ENCODE assay signal across 8 cellular contexts in the genomic region with DNA sequence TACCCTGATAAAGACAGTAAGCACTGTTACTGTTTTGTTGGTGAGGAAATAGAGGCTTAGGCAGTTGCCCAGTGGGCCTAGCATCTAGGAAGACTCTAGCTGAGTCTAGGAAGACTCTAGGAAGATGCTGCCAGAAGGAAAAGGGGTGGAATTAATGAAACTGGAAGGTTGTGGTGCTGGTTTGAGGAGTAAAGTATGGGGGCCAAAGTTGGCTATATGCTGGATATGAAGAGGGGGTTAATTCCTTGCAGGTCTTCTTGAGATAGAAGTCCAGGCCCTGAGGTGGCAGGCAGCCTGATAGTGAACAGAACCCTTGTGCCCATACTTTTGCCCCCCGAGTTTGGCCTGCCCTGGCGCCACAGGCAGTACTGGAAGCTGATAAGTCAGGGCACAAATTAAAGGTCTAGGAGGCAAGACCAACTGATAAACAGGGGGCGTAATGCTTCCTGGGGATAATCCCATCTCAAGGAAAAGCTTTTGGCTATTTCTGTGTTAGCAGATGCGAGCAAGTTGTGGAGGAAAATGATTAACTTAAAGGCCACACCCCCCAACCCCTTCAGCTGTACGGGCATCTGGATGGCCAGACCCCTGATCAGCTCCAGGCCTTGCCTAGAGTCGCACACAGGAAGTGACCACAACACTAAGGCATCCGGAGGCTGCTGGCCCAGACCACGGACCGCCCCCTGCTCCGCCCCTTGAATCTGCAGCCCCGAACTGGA. TPM values are rescaled to one million over a fixed set of nuclear protein-coding genes. Genes with fewer than 3 reads are reported as not detected.
DNase-seq lines count a peak whose midpoint lies in the region; ATAC-seq and TF ChIP-seq lines count a peak whose summit lies in the region.

No MANE protein-coding gene starts in this region.

- H3K4me3 Mint-ChIP-seq in HFFc6 (no peak overlapping the region), endothelial cell (ENCODE audit: unreplicated experiment) (peak overlapping the region; percentile 85), memory B cell (peak overlapping the region; percentile 15)

- no peak overlapping the region for H3K4me3 ChIP-seq in WERI-Rb-1 (ENCODE audit: low read depth, low read length)

- H3K27ac Mint-ChIP-seq in HFFc6 (no peak overlapping the region; the same call in 1 of the 2 replicates), endothelial cell (ENCODE audit: unreplicated experiment) (peak overlapping the region; percentile 99), memory B cell (peak overlapping the region; percentile 81)

- DNase-seq in activated naive CD4-positive, alpha-beta T cell treated with Interleukin-2 at 50 U/mL for 16 hours, result peak; percentile 50
- DNase-seq in activated naive CD4-positive, alpha-beta T cell treated with anti-CD3 and anti-CD28 coated beads, Interleukin-2, amount 50 U/mL, for 16 hours, result no peak
- DNase-seq in HFFc6 (peak; percentile 87), MV-4-11 (lab: John Stamatoyannopoulos, UW) (peak; percentile 75), WERI-Rb-1 (peak; percentile 92), endothelial cell (ENCODE audit: low spot score) (peak; percentile 87), memory B cell (ENCODE audit: low spot score in 2 of 2) (peak in 1 of 2 donors; percentile 18)
- DNase-seq in stimulated activated naive CD4-positive, alpha-beta T cell treated with Interleukin-2 at 50 U/mL for 16 hours (lab: John Stamatoyannopoulos, UW), result peak; percentile 11

- no peaks in the 10 kb centered on the region for H3K9me3 ChIP-seq in WERI-Rb-1 (ENCODE audit: severe bottlenecking)

- H3K27me3 Mint-ChIP-seq in HFFc6 (ENCODE audit: insufficient read depth) (peaks cover 2% of the 10 kb centered on the region), endothelial cell (ENCODE audit: unreplicated experiment) (peaks cover 13% of the 10 kb centered on the region), memory B cell (no peaks in the 10 kb centered on the region)

- peaks cover 48% of the 10 kb centered on the region for H3K36me3 ChIP-seq in WERI-Rb-1

- TF ChIP-seq CTCF in HFFc6 (IDR thresholded peaks at IDR 0.05), result no peak
- TF ChIP-seq CTCF in WERI-Rb-1 (IDR thresholded peaks at IDR 0.05; ENCODE audit: low read depth, low read length), result no peak
- TF ChIP-seq CTCF in endothelial cell (IDR thresholded peaks at IDR 0.05; ENCODE audit: unreplicated experiment), result no peak

- no peaks in the 10 kb centered on the region for H3K27me3 ChIP-seq in WERI-Rb-1 (ENCODE audit: insufficient read depth, low read depth, severe bottlenecking)

- H3K27ac ChIP-seq in WERI-Rb-1, result peak overlapping the region; percentile 65

- H3K36me3 Mint-ChIP-seq in HFFc6 (ENCODE audit: low read depth), result peaks cover 48% of the 10 kb centered on the region
- H3K36me3 Mint-ChIP-seq in endothelial cell (ENCODE audit: low read depth, unreplicated experiment), result peaks cover 51% of the 10 kb centered on the region
- peaks cover 20% of the 10 kb centered on the region for H3K36me3 Mint-ChIP-seq in memory B cell

- H3K4me1 Mint-ChIP-seq in HFFc6 (ENCODE audit: low read depth) (peaks cover 45% of the 10 kb centered on the region), endothelial cell (ENCODE audit: unreplicated experiment) (peaks cover 50% of the 10 kb centered on the region), memory B cell (peaks cover 28% of the 10 kb centered on the region)

- ATAC-seq in memory B cell (ENCODE audit: low read depth), result no peak

- no peaks in the 10 kb centered on the region for H3K9me3 Mint-ChIP-seq in HFFc6
- no peaks in the 10 kb centered on the region for H3K9me3 Mint-ChIP-seq in endothelial cell (ENCODE audit: unreplicated experiment)
- no peaks in the 10 kb centered on the region for H3K9me3 Mint-ChIP-seq in memory B cell

RNA-seq across cellular contexts. Expression of a gene that starts 3.1 kb away (rescaled TPM):
- total RNA-seq in HFFc6 (2021; fragmentation: NEBNext Ultra II Directional; extraction: Animal tissue kit (Norgen Biotek cat#: 25700)), result 100 to 1,000 TPM; 195 to 245 (median 223) TPM
- 183 TPM for total RNA-seq in endothelial cell (ENCODE audit: unreplicated experiment)

RNA-seq across cellular contexts. Expression of a gene that starts 3.2 kb away (rescaled TPM):
- 10 to 100 TPM; 18.5 to 26.7 (median 20.2) TPM for total RNA-seq in HFFc6 (2021; fragmentation: NEBNext Ultra II Directional; extraction: Animal tissue kit (Norgen Biotek cat#: 25700))
- 14.6 TPM for total RNA-seq in endothelial cell (ENCODE audit: unreplicated experiment)

RNA-seq across cellular contexts. Expression of a gene that starts 5.4 kb away (rescaled TPM):
- 100 to 1,000 TPM; 148 to 205 (median 192) TPM for total RNA-seq in HFFc6 (2021; fragmentation: NEBNext Ultra II Directional; extraction: Animal tissue kit (Norgen Biotek cat#: 25700))
- total RNA-seq in endothelial cell (ENCODE audit: unreplicated experiment), result 62.2 TPM

RNA-seq across cellular contexts. Expression of a gene that starts 12.6 kb away (rescaled TPM):
- 10 to 100 TPM; 50.1 to 61.7 (median 54.1) TPM for total RNA-seq in HFFc6 (2021; fragmentation: NEBNext Ultra II Directional; extraction: Animal tissue kit (Norgen Biotek cat#: 25700))
- 52.9 TPM for total RNA-seq in endothelial cell (ENCODE audit: unreplicated experiment)

RNA-seq across cellular contexts. Expression of a gene that starts 49.0 kb away (rescaled TPM):
- 1 to 10 TPM; 1.4 to 2.8 (median 2.3) TPM for total RNA-seq in HFFc6 (2021; fragmentation: NEBNext Ultra II Directional; extraction: Animal tissue kit (Norgen Biotek cat#: 25700))
- total RNA-seq in endothelial cell (ENCODE audit: unreplicated experiment), result 156 TPM
